Comparison of ENCODE assay signal across 8 cellular contexts in genomic region chr7:5426226-5426475, GRCh38. TPM values are rescaled to one million over a fixed set of nuclear protein-coding genes. Genes with fewer than 3 reads are reported as not detected.
A peak's percentile ranks its signal among the peaks of the same experiment; 100 is the strongest.
DNase-seq lines count a peak whose midpoint lies in the region; ATAC-seq and TF ChIP-seq lines count a peak whose summit lies in the region.

No MANE protein-coding gene starts in this region.

- H3K27ac ChIP-seq in brain microvascular endothelial cell (peak overlapping the region; percentile 95), aorta (ENCODE audit: low read depth in 1 of 2, low read length in 2 of 2) (peak overlapping the region; percentile 88 to 96)

- in situ Hi-C loops in brain microvascular endothelial cell (cut with HindIII; ENCODE audit: low pct_ligation_motif_present, low sequenced_read_pairs): no loop called here

- H3K9me3 Mint-ChIP-seq in memory B cell: no peaks in the 10 kb centered on the region

- no peaks in the 10 kb centered on the region for H3K36me3 Mint-ChIP-seq in memory B cell

- H3K4me3 ChIP-seq in brain microvascular endothelial cell (ENCODE audit: low read depth, low read length) (peak overlapping the region; percentile 85), aorta (ENCODE audit: low read length in 2 of 2) (peak overlapping the region; percentile 65 to 99)

- WGBS in aorta, 2 donors: 0 to 1% methylated on average over 13 of the region's 13 CpGs

- ATAC-seq in memory B cell (ENCODE audit: low read depth): no peak
- no peak for ATAC-seq in aorta (ENCODE audit: low FRiP score)

- H3K27me3 Mint-ChIP-seq in memory B cell: peaks cover 17% of the 10 kb centered on the region

- H3K27me3 ChIP-seq in brain microvascular endothelial cell (replicated peaks) (no peaks in the 10 kb centered on the region), aorta (ENCODE audit: control insufficient read depth in 1 of 2, insufficient read depth in 2 of 2, low read length in 1 of 2) (no peaks in the 10 kb centered on the region)

- H3K4me1 Mint-ChIP-seq in memory B cell: peaks cover 20% of the 10 kb centered on the region

- peak; percentile 14 for DNase-seq in stimulated activated CD4-positive, alpha-beta T cell treated with anti-CD3 and anti-CD28 coated beads, Interleukin-15, amount 100 ng/mL, for 24 hours
- DNase-seq in stimulated activated CD4-positive, alpha-beta T cell treated with anti-CD3 and anti-CD28 coated beads, Interleukin-4, amount 100 ng/mL, for 4 hours: no peak
- peak; percentile 45 for DNase-seq in brain microvascular endothelial cell
- DNase-seq in memory B cell (ENCODE audit: low spot score in 2 of 2): no peak
- DNase-seq in aorta: no peak
- no peak for DNase-seq in kidney glomerular epithelial cell (lab: John Stamatoyannopoulos, UW)
- DNase-seq in HuH-7.5 (ENCODE audit: low spot score): no peak
- DNase-seq in middle frontal gyrus (ENCODE audit: extremely low spot score, low spot score): no peak

- no peak overlapping the region for H3K4me3 Mint-ChIP-seq in memory B cell

- intact Hi-C loops in aorta (cut with DNase I): no loop called here

- no peak for TF ChIP-seq CTCF in brain microvascular endothelial cell (IDR thresholded peaks at IDR 0.05; ENCODE audit: low read depth, low read length, missing control alignments)

- no peaks in the 10 kb centered on the region for H3K9me3 ChIP-seq in aorta (ENCODE audit: control insufficient read depth, low read length)

- H3K27ac Mint-ChIP-seq in memory B cell: peak overlapping the region; percentile 50

- no peaks in the 10 kb centered on the region for H3K36me3 ChIP-seq in brain microvascular endothelial cell (replicated peaks)
- no peaks in the 10 kb centered on the region for H3K36me3 ChIP-seq in aorta (ENCODE audit: control insufficient read depth in 1 of 2, insufficient read depth in 2 of 2, low read length in 1 of 2)

- no peaks in the 10 kb centered on the region for H3K4me1 ChIP-seq in aorta (ENCODE audit: control insufficient read depth in 1 of 2, insufficient read depth in 2 of 2, low read length in 2 of 2)

RNA-seq across cellular contexts. Expression of gene TNRC18, which starts 2.5 kb away (rescaled TPM):
- 100 to 1,000 TPM; 108 to 132 TPM for total RNA-seq in aorta
- polyA plus RNA-seq in aorta: 10 to 100 TPM; 41.8 to 48.4 TPM

Comparison
In these comparisons a context has a peak if more than half of its experiments do, and no peak if none do; other contexts are left out.
1. DNase-seq: peak in stimulated activated CD4-positive, alpha-beta T cell treated with anti-CD3 and anti-CD28 coated beads, Interleukin-15, amount 100 ng/mL, for 24 hours (single experiment) and brain microvascular endothelial cell (single experiment); none in stimulated activated CD4-positive, alpha-beta T cell treated with anti-CD3 and anti-CD28 coated beads, Interleukin-4, amount 100 ng/mL, for 4 hours (0 of 2), memory B cell (0 of 2), aorta (0 of 2), kidney glomerular epithelial cell (single experiment), HuH-7.5 (single experiment) and middle frontal gyrus (single experiment).